18 cellular contexts compared by ENCODE assay signal in genomic region chr9:109449036-109449798, GRCh38. TPM values are rescaled to one million over a fixed set of nuclear protein-coding genes. Genes with fewer than 3 reads are reported as not detected.
DNase-seq lines count a peak whose midpoint lies in the region; TF ChIP-seq lines count a peak whose summit lies in the region.
"Had no signal": no experiment of that assay in that cellular context is flagged by ENCODE, and none has a peak within 500 bp of the region (broad histone marks: within the 10 kb centered on the region; RNA-seq: fewer than 3 reads in every experiment).

No MANE protein-coding gene starts in this region.

- H3K27ac ChIP-seq in breast epithelium, result peak overlapping the region; percentile 60 to 61
- H3K27ac ChIP-seq in smooth muscle cell (ENCODE audit: low read depth), result peak overlapping the region; percentile 56
- H3K27ac ChIP-seq in transverse colon, result no peak overlapping the region
- H3K27ac ChIP-seq: neural progenitor cell, testis, WERI-Rb-1 had no signal

- H3K27me3 ChIP-seq in breast epithelium (no peaks in the 10 kb centered on the region), smooth muscle cell (ENCODE audit: low read depth) (no peaks in the 10 kb centered on the region), transverse colon (no peaks in the 10 kb centered on the region)
- H3K27me3 ChIP-seq: neural progenitor cell, testis had no signal

- TF ChIP-seq EP300 in transverse colon (IDR thresholded peaks at IDR 0.05; ENCODE audit: low read depth), result no peak

- no peak for TF ChIP-seq CTCF in breast epithelium (IDR thresholded peaks at IDR 0.05)
- no peak for TF ChIP-seq CTCF in lower leg skin (IDR thresholded peaks at IDR 0.05)
- TF ChIP-seq CTCF in smooth muscle cell (IDR thresholded peaks at IDR 0.05; ENCODE audit: borderline replicate concordance, insufficient read depth, poor library complexity, severe bottlenecking), result no peak
- TF ChIP-seq CTCF in transverse colon (IDR thresholded peaks at IDR 0.05), result no peak

- H4K20me1 ChIP-seq in smooth muscle cell (ENCODE audit: low read depth), result no peaks in the 10 kb centered on the region

- H3F3A ChIP-seq in smooth muscle cell (ENCODE audit: low read depth), result peaks cover 16% of the 10 kb centered on the region

- peak; percentile 64 for DNase-seq in HPDE6-E6E7 (ENCODE audit: extremely low spot score)
- DNase-seq in breast epithelium (ENCODE audit: low spot score in 2 of 2), result peak in 1 of 2 donors; percentile 85
- peak; percentile 65 to 91 for DNase-seq in lower leg skin (ENCODE audit: low spot score in 2 of 2)
- no peak for DNase-seq in smooth muscle cell (lab: John Stamatoyannopoulos, UW; ENCODE audit: unreplicated experiment)
- DNase-seq in Ammon's horn (ENCODE audit: low spot score), result no peak
- DNase-seq in transverse colon, result no peak
- no peak for DNase-seq in CD1c-positive myeloid dendritic cell (ENCODE audit: extremely low spot score)
- DNase-seq: activated CD4-positive, alpha-beta T cell treated with anti-CD3 and anti-CD28 coated beads, Interleukin-2, amount 10 ng/mL, durations not matched to agents 24 days and 14 days; activated CD8-positive, alpha-beta memory T cell treated with anti-CD3 and anti-CD28 coated beads, Interleukin-2, amount 10 ng/mL, durations not matched to agents 7 days and 5 days; caudate nucleus; CD4-positive, alpha-beta memory T cell; dermis blood vessel endothelial cell; NCI-H187; NCI-H748 treated with DMSO at 0.1 percent for 48 hours; testis; WERI-Rb-1 had no signal

- H2AFZ ChIP-seq in smooth muscle cell (ENCODE audit: low read depth), result no peak overlapping the region
- H2AFZ ChIP-seq: neural progenitor cell had no signal

- no peaks in the 10 kb centered on the region for H3K4me1 ChIP-seq in breast epithelium
- peaks cover 6% of the 10 kb centered on the region for H3K4me1 ChIP-seq in smooth muscle cell (ENCODE audit: low read depth)
- H3K4me1 ChIP-seq in transverse colon, result no peaks in the 10 kb centered on the region
- H3K4me1 ChIP-seq: testis had no signal

- in situ Hi-C loops in transverse colon (cut with MboI; ENCODE audit: low pct_ligation_motif_present in 1 of 4, low pct_unique_long_range_greater_than_20kb in 1 of 4, low sequenced_read_pairs in 3 of 4), result loop anchor here in 1 of 4 donors (10.0 kb wide), 1 partner anchor 76 kb away; no protein-coding TSS in a partner anchor

- H3K9me3 ChIP-seq in breast epithelium (no peaks in the 10 kb centered on the region), smooth muscle cell (replicated peaks; ENCODE audit: low read depth) (no peaks in the 10 kb centered on the region), transverse colon (no peaks in the 10 kb centered on the region)
- H3K9me3 ChIP-seq: testis had no signal

- TF ChIP-seq POLR2A in breast epithelium (IDR thresholded peaks at IDR 0.05) (no peak), lower leg skin (IDR thresholded peaks at IDR 0.05) (no peak), transverse colon (IDR thresholded peaks at IDR 0.05) (no peak)

- H3K4me3 ChIP-seq in breast epithelium (no peak overlapping the region), lower leg skin (ENCODE audit: low read depth, poor library complexity, severe bottlenecking) (no peak overlapping the region), smooth muscle cell (no peak overlapping the region), transverse colon (no peak overlapping the region)
- H3K4me3 ChIP-seq: neural progenitor cell, testis had no signal

- no peak overlapping the region for H3K4me2 ChIP-seq in smooth muscle cell
- H3K4me2 ChIP-seq: neural progenitor cell had no signal

- H3K9ac ChIP-seq in smooth muscle cell (ENCODE audit: low read depth), result no peak overlapping the region
- H3K9ac ChIP-seq: neural progenitor cell had no signal

- H3K36me3 ChIP-seq in breast epithelium (no peaks in the 10 kb centered on the region), smooth muscle cell (ENCODE audit: low read depth) (no peaks in the 10 kb centered on the region), transverse colon (no peaks in the 10 kb centered on the region)
- H3K36me3 ChIP-seq: neural progenitor cell, WERI-Rb-1 had no signal

- WGBS in lower leg skin, 2 donors, result 57 to 61% methylated on average over 12 of the region's 12 CpGs
- WGBS in smooth muscle cell (ENCODE audit: low lambda C conversion rate), result 87% methylated on average over 12 of the region's 12 CpGs
- WGBS in transverse colon (ENCODE audit: low coverage in 1 of 2), 2 donors, result 92% methylated on average over 2 to 12 of the region's 12 CpGs

- intact Hi-C loops in breast epithelium (cut with DNase I; ENCODE audit: low total_unique reads), result no loop called here
- intact Hi-C loops in lower leg skin (cut with DNase I; ENCODE audit: low total_unique reads), result no loop called here
- intact Hi-C loops in transverse colon (cut with DNase I; ENCODE audit: low total_unique reads), result no loop called here

- H3K79me2 ChIP-seq in smooth muscle cell (ENCODE audit: low read depth), result no peaks in the 10 kb centered on the region

RNA-seq across cellular contexts. Expression of gene PTPN3, which starts 48.9 kb away (rescaled TPM):
- 10 to 100 TPM in 2 of 3 donors, 1 to 10 TPM in 1; 4.2 to 21.2 (median 14.4) TPM for total RNA-seq in breast epithelium
- 10 to 100 TPM; 36.4 to 44.5 (median 40.7) TPM for total RNA-seq in lower leg skin
- 4.7 and 5.5 TPM in 2 replicates for total RNA-seq in smooth muscle cell
- polyA plus RNA-seq in smooth muscle cell, result 2.2 and 5.3 TPM in 2 replicates
- 10 to 100 TPM; 12.7 to 27.0 (median 18.1) TPM for total RNA-seq in transverse colon
- total RNA-seq: CD4-positive, alpha-beta memory T cell; OCI-LY7 had no signal
- polyA plus RNA-seq: CD4-positive, alpha-beta memory T cell had no signal

Comparison
In these comparisons a context has a peak if more than half of its experiments do, and no peak if none do; other contexts are left out.
1. DNase-seq: peak in HPDE6-E6E7 (single experiment) and lower leg skin (2 of 2); none in smooth muscle cell (single experiment), Ammon's horn (single experiment), transverse colon (single experiment) and CD1c-positive myeloid dendritic cell (single experiment).
2. H3K27ac ChIP-seq: peak in breast epithelium (2 of 2) and smooth muscle cell (single experiment); none in transverse colon (0 of 4).